In genomic region chr11:536841-537621, GRCh38 we compare ENCODE assay signal across 1 cellular context.
A peak's percentile ranks its signal among the peaks of the same experiment; 100 is the strongest.
TF ChIP-seq lines count a peak whose summit lies in the region.

Gene LRRC56 (plus strand): TSS chr11:537527. CDS start chr11:540685, 3,158 bp downstream.

TF ChIP-seq in IMR-90, 13 proteins besides CTCF, POLR2A, EP300 and RAD21 (continued from another document):
- TF ChIP-seq, protein P1, sequence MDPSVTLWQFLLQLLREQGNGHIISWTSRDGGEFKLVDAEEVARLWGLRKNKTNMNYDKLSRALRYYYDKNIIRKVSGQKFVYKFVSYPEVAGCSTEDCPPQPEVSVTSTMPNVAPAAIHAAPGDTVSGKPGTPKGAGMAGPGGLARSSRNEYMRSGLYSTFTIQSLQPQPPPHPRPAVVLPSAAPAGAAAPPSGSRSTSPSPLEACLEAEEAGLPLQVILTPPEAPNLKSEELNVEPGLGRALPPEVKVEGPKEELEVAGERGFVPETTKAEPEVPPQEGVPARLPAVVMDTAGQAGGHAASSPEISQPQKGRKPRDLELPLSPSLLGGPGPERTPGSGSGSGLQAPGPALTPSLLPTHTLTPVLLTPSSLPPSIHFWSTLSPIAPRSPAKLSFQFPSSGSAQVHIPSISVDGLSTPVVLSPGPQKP (IDR thresholded peaks at IDR 0.05; ENCODE audit: borderline replicate concordance, low read depth, low read length) = no peak
- TF ChIP-seq RFX5 (IDR thresholded peaks at IDR 0.05; ENCODE audit: low read depth, low read length) (no peak), MAZ (IDR thresholded peaks at IDR 0.05; ENCODE audit: borderline replicate concordance, low read depth, low read length) (no peak), BHLHE40 (IDR thresholded peaks at IDR 0.05; ENCODE audit: low read depth, low read length) (peak; percentile 98), MAFK (IDR thresholded peaks at IDR 0.05; ENCODE audit: low read depth, low read length) (no peak), FOS (IDR thresholded peaks at IDR 0.05; ENCODE audit: low read depth, low read length) (no peak), RCOR1 (IDR thresholded peaks at IDR 0.05; ENCODE audit: insufficient replicate concordance, low read length) (no peak), MXI1 (IDR thresholded peaks at IDR 0.05; ENCODE audit: borderline replicate concordance, low read depth, low read length) (peak; percentile 79; the same call in 1 of the 2 replicates), CEBPB (IDR thresholded peaks at IDR 0.05; ENCODE audit: low read depth, low read length) (no peak), NFE2L2 (IDR thresholded peaks at IDR 0.05; ENCODE audit: low read depth, low read length) (no peak), SMC3 (IDR thresholded peaks at IDR 0.05; ENCODE audit: low read depth, low read length) (no peak)
- TF ChIP-seq, protein P2, sequence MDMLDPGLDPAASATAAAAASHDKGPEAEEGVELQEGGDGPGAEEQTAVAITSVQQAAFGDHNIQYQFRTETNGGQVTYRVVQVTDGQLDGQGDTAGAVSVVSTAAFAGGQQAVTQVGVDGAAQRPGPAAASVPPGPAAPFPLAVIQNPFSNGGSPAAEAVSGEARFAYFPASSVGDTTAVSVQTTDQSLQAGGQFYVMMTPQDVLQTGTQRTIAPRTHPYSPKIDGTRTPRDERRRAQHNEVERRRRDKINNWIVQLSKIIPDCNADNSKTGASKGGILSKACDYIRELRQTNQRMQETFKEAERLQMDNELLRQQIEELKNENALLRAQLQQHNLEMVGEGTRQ (IDR thresholded peaks at IDR 0.05; ENCODE audit: low read depth, low read length) = peak; percentile 92
